37 cellular contexts compared by ENCODE assay signal in genomic region chr10:28694530-28694929, GRCh38. TPM values are rescaled to one million over a fixed set of nuclear protein-coding genes. Genes with fewer than 3 reads are reported as not detected.
"Had no signal": no experiment of that assay in that cellular context is flagged by ENCODE, and none has a peak within 500 bp of the region (broad histone marks: within the 10 kb centered on the region; RNA-seq: fewer than 3 reads in every experiment).

No MANE protein-coding gene starts in this region.

- DNase-seq: activated effector memory CD4-positive, alpha-beta T cell treated with anti-CD3 and anti-CD28 coated beads, Interleukin-2, amount 50 U/mL, for 16 hours; activated effector memory CD4-positive, alpha-beta T cell treated with Interleukin-2 at 50 U/mL for 16 hours; activated gamma-delta T cell; activated gamma-delta T cell treated with Interleukin-2 at 50 U/mL for 16 hours; activated naive CD4-positive, alpha-beta T cell; activated naive CD4-positive, alpha-beta T cell treated with anti-CD3 and anti-CD28 coated beads for 36 hours; activated naive CD4-positive, alpha-beta T cell treated with anti-CD3 and anti-CD28 coated beads, Interleukin-2, amount 10 ng/mL, durations not matched to agents 7 days and 5 days; activated naive CD4-positive, alpha-beta T cell treated with anti-CD3 and anti-CD28 coated beads, Interleukin-2, amount 50 U/mL, for 16 hours; activated naive CD4-positive, alpha-beta T cell treated with Interleukin-2 at 50 U/mL for 16 hours; activated naive CD8-positive, alpha-beta T cell treated with anti-CD3 and anti-CD28 coated beads, Interleukin-2, amount 10 ng/mL, durations not matched to agents 7 days and 5 days; activated T-cell treated with anti-CD3 and anti-CD28 coated beads for 4 hours; activated T-cell treated with anti-CD3 and anti-CD28 coated beads, Interleukin-2, amount 50 U/mL, for 1 hour; activated T-cell treated with anti-CD3 and anti-CD28 coated beads, Interleukin-2, amount 50 U/mL, for 24 hours; activated T-cell treated with anti-CD3 and anti-CD28 coated beads, Interleukin-2, amount 50 U/mL, for 4 hours; activated T-cell treated with anti-CD3 and anti-CD28 coated beads, Interleukin-2, amount 50 U/mL, for 48 hours; activated T-cell treated with anti-CD3 and anti-CD28 coated beads, Interleukin-2, amount 50 U/mL, for 72 hours; amniotic stem cell; amygdala; anterior cingulate cortex; aorta; body of pancreas; brain microvascular endothelial cell; caudate nucleus; central memory CD4-positive, alpha-beta T cell; cerebellar nuclear complex had no signal

- H3K4me3 ChIP-seq: adrenal gland, ascending aorta, body of pancreas, breast epithelium, cardiac muscle cell had no signal

- H3K4me1 Mint-ChIP-seq: activated naive CD4-positive, alpha-beta T cell treated with anti-CD3 and anti-CD28 coated beads, Interleukin-2, amount 10 ng/mL, durations not matched to agents 7 days and 5 days; activated naive CD4-positive, alpha-beta T cell treated with anti-CD3 and anti-CD28 coated beads, Interleukin-2, amount 50 U/mL, for 24 hours; activated naive CD8-positive, alpha-beta T cell treated with anti-CD3 and anti-CD28 coated beads, Interleukin-2, amount 10 ng/mL, durations not matched to agents 7 days and 5 days; activated T-helper 17 cell treated with anti-CD3 and anti-CD28 coated beads, Interleukin-2, amount 50 U/mL, for 72 hours; brain; central memory CD8-positive, alpha-beta T cell had no signal

- ATAC-seq: activated naive CD4-positive, alpha-beta T cell treated with anti-CD3 and anti-CD28 coated beads, Interleukin-2, amount 50 U/mL, for 72 hours; activated T-cell treated with anti-CD3 and anti-CD28 coated beads, Interleukin-2, amount 50 U/mL, for 4 hours; activated T-cell treated with anti-CD3 and anti-CD28 coated beads, Interleukin-2, amount 50 U/mL, for 72 hours; activated T-helper 17 cell treated with anti-CD3 and anti-CD28 coated beads, Interleukin-2, amount 50 U/mL, for 72 hours; body of pancreas had no signal

- H3K27ac ChIP-seq: adrenal gland, ascending aorta, body of pancreas, brain microvascular endothelial cell, breast epithelium, cardiac muscle cell had no signal

- H3K36me3 ChIP-seq: adrenal gland, ascending aorta, brain microvascular endothelial cell, breast epithelium, cardiac muscle cell had no signal

- H3K27ac Mint-ChIP-seq: activated naive CD4-positive, alpha-beta T cell treated with anti-CD3 and anti-CD28 coated beads for 36 hours; activated naive CD4-positive, alpha-beta T cell treated with anti-CD3 and anti-CD28 coated beads, Interleukin-2, amount 10 ng/mL, durations not matched to agents 7 days and 5 days; activated naive CD4-positive, alpha-beta T cell treated with anti-CD3 and anti-CD28 coated beads, Interleukin-2, amount 50 U/mL, for 24 hours; activated naive CD4-positive, alpha-beta T cell treated with anti-CD3 and anti-CD28 coated beads, Interleukin-2, amount 50 U/mL, for 72 hours; activated naive CD8-positive, alpha-beta T cell; activated naive CD8-positive, alpha-beta T cell treated with anti-CD3 and anti-CD28 coated beads, Interleukin-2, amount 10 ng/mL, durations not matched to agents 7 days and 5 days; activated T-cell treated with anti-CD3 and anti-CD28 coated beads, Interleukin-2, amount 50 U/mL, for 24 hours; activated T-cell treated with anti-CD3 and anti-CD28 coated beads, Interleukin-2, amount 50 U/mL, for 72 hours; activated T-helper 1 cell treated with anti-CD3 and anti-CD28 coated beads, Interleukin-12 subunit alpha, Interleukin-12 subunit beta, Interleukin-2, Interleukin-4 antibody, amounts not matched to agents 30 ng/mL and 10 ng/mL and 1 ng/mL, durations not matched to agents 14 hours and 24 hours and 36 hours; activated T-helper 17 cell treated with anti-CD3 and anti-CD28 coated beads, Interleukin-2, amount 50 U/mL, for 72 hours; activated T-helper 2 cell treated with anti-CD3 and anti-CD28 coated beads, Interferon-gamma antibody, Interleukin-2, Interleukin-4, amounts not matched to agents 10 μg/mL and 5 μg/mL and 100 μg/mL, durations not matched to agents 14 hours and 24 hours and 36 hours; brain had no signal

- H3K27me3 ChIP-seq: adrenal gland, ascending aorta, body of pancreas, brain microvascular endothelial cell, breast epithelium, cardiac muscle cell had no signal

- H3K36me3 Mint-ChIP-seq: activated naive CD4-positive, alpha-beta T cell treated with anti-CD3 and anti-CD28 coated beads, Interleukin-2, amount 10 ng/mL, durations not matched to agents 7 days and 5 days; activated naive CD4-positive, alpha-beta T cell treated with anti-CD3 and anti-CD28 coated beads, Interleukin-2, amount 50 U/mL, for 24 hours; activated naive CD4-positive, alpha-beta T cell treated with anti-CD3 and anti-CD28 coated beads, Interleukin-2, amount 50 U/mL, for 72 hours; activated naive CD8-positive, alpha-beta T cell; activated naive CD8-positive, alpha-beta T cell treated with anti-CD3 and anti-CD28 coated beads, Interleukin-2, amount 10 ng/mL, durations not matched to agents 7 days and 5 days; brain had no signal

- H3K9me3 Mint-ChIP-seq: activated naive CD4-positive, alpha-beta T cell treated with anti-CD3 and anti-CD28 coated beads for 36 hours; activated naive CD4-positive, alpha-beta T cell treated with anti-CD3 and anti-CD28 coated beads, Interleukin-2, amount 10 ng/mL, durations not matched to agents 7 days and 5 days; activated naive CD4-positive, alpha-beta T cell treated with anti-CD3 and anti-CD28 coated beads, Interleukin-2, amount 50 U/mL, for 24 hours; activated naive CD8-positive, alpha-beta T cell treated with anti-CD3 and anti-CD28 coated beads, Interleukin-2, amount 10 ng/mL, durations not matched to agents 7 days and 5 days; activated T-cell treated with anti-CD3 and anti-CD28 coated beads, Interleukin-2, amount 50 U/mL, for 24 hours; activated T-cell treated with anti-CD3 and anti-CD28 coated beads, Interleukin-2, amount 50 U/mL, for 4 hours; activated T-cell treated with anti-CD3 and anti-CD28 coated beads, Interleukin-2, amount 50 U/mL, for 72 hours; activated T-helper 1 cell treated with anti-CD3 and anti-CD28 coated beads, Interleukin-12 subunit alpha, Interleukin-12 subunit beta, Interleukin-2, Interleukin-4 antibody, amounts not matched to agents 30 ng/mL and 10 ng/mL and 1 ng/mL, durations not matched to agents 14 hours and 24 hours and 36 hours; activated T-helper 17 cell treated with anti-CD3 and anti-CD28 coated beads, Interleukin-2, amount 50 U/mL, for 72 hours; activated T-helper 2 cell treated with anti-CD3 and anti-CD28 coated beads, Interferon-gamma antibody, Interleukin-2, Interleukin-4, amounts not matched to agents 10 μg/mL and 5 μg/mL and 100 μg/mL, durations not matched to agents 14 hours and 24 hours and 36 hours; brain; central memory CD8-positive, alpha-beta T cell had no signal

- H3K9me3 ChIP-seq: adrenal gland, ascending aorta, body of pancreas, breast epithelium had no signal

- H3K4me1 ChIP-seq: adrenal gland, ascending aorta, body of pancreas, breast epithelium had no signal

- H3K4me3 Mint-ChIP-seq: activated naive CD4-positive, alpha-beta T cell treated with anti-CD3 and anti-CD28 coated beads for 36 hours; activated naive CD4-positive, alpha-beta T cell treated with anti-CD3 and anti-CD28 coated beads, Interleukin-2, amount 10 ng/mL, durations not matched to agents 7 days and 5 days; activated naive CD4-positive, alpha-beta T cell treated with anti-CD3 and anti-CD28 coated beads, Interleukin-2, amount 50 U/mL, for 24 hours; activated naive CD8-positive, alpha-beta T cell; activated naive CD8-positive, alpha-beta T cell treated with anti-CD3 and anti-CD28 coated beads, Interleukin-2, amount 10 ng/mL, durations not matched to agents 7 days and 5 days; activated T-cell treated with anti-CD3 and anti-CD28 coated beads, Interleukin-2, amount 50 U/mL, for 24 hours; activated T-cell treated with anti-CD3 and anti-CD28 coated beads, Interleukin-2, amount 50 U/mL, for 4 hours; activated T-cell treated with anti-CD3 and anti-CD28 coated beads, Interleukin-2, amount 50 U/mL, for 72 hours; activated T-helper 1 cell treated with anti-CD3 and anti-CD28 coated beads, Interleukin-12 subunit alpha, Interleukin-12 subunit beta, Interleukin-2, Interleukin-4 antibody, amounts not matched to agents 30 ng/mL and 10 ng/mL and 1 ng/mL, durations not matched to agents 14 hours and 24 hours and 36 hours; activated T-helper 17 cell treated with anti-CD3 and anti-CD28 coated beads, Interleukin-2, amount 50 U/mL, for 72 hours; brain; central memory CD8-positive, alpha-beta T cell had no signal

RNA-seq across cellular contexts. Expression of gene BAMBI, which starts 17.2 kb away (rescaled TPM):
- total RNA-seq: activated T-helper 17 cell treated with anti-CD3 and anti-CD28 coated beads, Interleukin-2, amount 50 U/mL, for 72 hours had no signal
